1 cellular context compared by ENCODE assay signal in the genomic region with DNA sequence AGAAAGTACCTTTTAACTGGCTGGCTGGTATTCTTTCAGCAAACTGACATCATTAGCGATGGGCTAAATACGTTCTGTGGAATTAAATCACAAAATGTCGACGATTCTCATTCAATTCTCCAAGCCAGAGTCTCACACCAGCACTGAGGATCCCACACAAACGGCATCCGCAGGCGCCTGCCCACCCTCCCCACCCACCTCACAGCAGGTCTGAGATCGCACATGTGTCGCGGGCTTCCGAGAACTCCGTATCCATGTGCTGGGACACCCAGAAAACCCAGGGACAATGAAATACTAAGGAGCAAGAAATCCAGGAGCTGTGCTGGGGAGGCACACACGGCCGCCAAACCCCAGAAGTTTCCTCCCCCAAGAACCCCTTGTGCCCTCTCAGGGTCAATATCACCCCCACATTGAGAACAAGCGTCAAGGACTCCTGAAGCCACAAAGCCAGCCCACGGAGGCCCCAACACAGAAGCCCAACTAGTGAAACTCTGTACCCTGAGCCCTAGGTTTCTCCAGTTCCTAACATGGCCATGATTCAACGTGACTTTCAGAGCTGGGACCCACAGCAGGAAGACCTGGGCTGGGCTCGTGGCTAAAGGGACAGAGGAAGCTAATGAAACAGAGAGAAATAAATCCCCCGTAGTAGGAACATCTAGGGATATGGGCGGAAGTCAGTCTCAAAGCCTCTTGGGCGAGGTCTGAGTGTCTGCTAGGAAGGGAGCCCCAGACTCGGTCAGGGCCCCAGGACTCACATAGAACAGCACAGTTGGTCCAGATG.
TF ChIP-seq lines count a peak whose summit lies in the region.

No MANE protein-coding gene starts in this region.

TF ChIP-seq in SK-N-SH, 30 proteins besides CTCF, POLR2A, EP300 and RAD21 (continued from another document):
- TF ChIP-seq GATA2 (CRISPR knock-in tag; IDR thresholded peaks at IDR 0.05) = no peak
- TF ChIP-seq FOXJ3 (CRISPR knock-in tag; IDR thresholded peaks at IDR 0.05) = no peak
- no peak for TF ChIP-seq NFIC (IDR thresholded peaks at IDR 0.05; ENCODE audit: borderline replicate concordance)
- TF ChIP-seq ELF1 (IDR thresholded peaks at IDR 0.05) = no peak
